ENCODE assay signal across 8 cellular contexts in the genomic region with DNA sequence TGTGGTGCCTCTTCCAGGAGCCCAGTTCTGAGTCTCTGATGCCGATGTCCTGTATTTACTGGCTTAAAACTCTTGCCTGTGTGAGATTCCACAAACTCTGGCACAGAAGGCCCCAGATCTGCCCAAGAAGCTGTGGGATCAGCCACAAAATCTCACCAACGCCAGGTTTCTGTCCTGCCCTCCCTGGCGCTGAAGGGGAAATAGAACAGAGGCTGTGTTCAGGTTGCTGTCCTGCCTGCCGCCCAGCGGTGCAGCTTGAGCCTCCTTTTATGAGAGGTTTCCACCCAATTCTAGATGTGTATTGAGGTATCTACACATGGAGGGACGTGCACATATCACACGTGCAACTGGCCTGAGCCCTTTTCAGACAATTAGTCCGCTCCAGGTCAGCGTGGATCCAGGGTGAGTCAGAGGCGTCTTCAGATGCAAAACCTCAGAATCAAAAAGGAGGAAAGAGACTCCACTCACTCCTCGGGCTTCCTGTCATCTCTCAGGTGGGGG. TPM values are rescaled to one million over a fixed set of nuclear protein-coding genes. Genes with fewer than 3 reads are reported as not detected.
DNase-seq lines count a peak whose midpoint lies in the region; ATAC-seq lines count a peak whose summit lies in the region.

No MANE protein-coding gene starts in this region.

- H3K27ac ChIP-seq in iPS-20b (ENCODE audit: low read length) = no peak overlapping the region
- peak overlapping the region; percentile 44 for H3K27ac ChIP-seq in temporal lobe (ENCODE audit: low read depth, low read length)

- POLR2A ChIA-PET in activated CD4-positive, alpha-beta T cell treated with anti-CD3 and anti-CD28 coated beads, Interleukin-2, amount 10 ng/mL, durations not matched to agents 7 days and 5 days (lab: Charles Lee) = no interaction called here
- POLR2A ChIA-PET in activated CD4-positive, alpha-beta memory T cell treated with anti-CD3 and anti-CD28 coated beads, Interleukin-2, amount 10 ng/mL, durations not matched to agents 7 days and 5 days (lab: Charles Lee) = interaction anchor here (0.9 to 1.1 kb wide), 2 partner anchors 8 to 111 kb away, joined by 3 read pairs; a partner anchor contains a TSS

- H3K9ac ChIP-seq in iPS-20b (ENCODE audit: low read depth, low read length) = peak overlapping the region; percentile 35; the same call in 1 of the 2 replicates

- H3K4me1 Mint-ChIP-seq in activated CD4-positive, alpha-beta T cell treated with anti-CD3 and anti-CD28 coated beads, Interleukin-2, amount 10 ng/mL, durations not matched to agents 7 days and 5 days = peaks cover 38% of the 10 kb centered on the region
- peaks cover 32% of the 10 kb centered on the region for H3K4me1 Mint-ChIP-seq in activated CD4-positive, alpha-beta memory T cell treated with anti-CD3 and anti-CD28 coated beads, Interleukin-2, amount 10 ng/mL, durations not matched to agents 7 days and 5 days

- peaks cover 4% of the 10 kb centered on the region; the same call in 1 of the 2 replicates for H3K36me3 ChIP-seq in iPS-20b (ENCODE audit: insufficient read depth, low read depth, low read length)

- no peak for ATAC-seq in HG03432 (IDR thresholded peaks at IDR 0.05; ENCODE audit: unreplicated experiment)

- H3K27me3 Mint-ChIP-seq in activated CD4-positive, alpha-beta T cell treated with anti-CD3 and anti-CD28 coated beads, Interleukin-2, amount 10 ng/mL, durations not matched to agents 7 days and 5 days = no peaks in the 10 kb centered on the region
- H3K27me3 Mint-ChIP-seq in activated CD4-positive, alpha-beta memory T cell treated with anti-CD3 and anti-CD28 coated beads, Interleukin-2, amount 10 ng/mL, durations not matched to agents 7 days and 5 days = no peaks in the 10 kb centered on the region

- peak overlapping the region; percentile 62 for H3K27ac Mint-ChIP-seq in activated CD4-positive, alpha-beta T cell treated with anti-CD3 and anti-CD28 coated beads, Interleukin-2, amount 10 ng/mL, durations not matched to agents 7 days and 5 days
- peak overlapping the region; percentile 58 for H3K27ac Mint-ChIP-seq in activated CD4-positive, alpha-beta memory T cell treated with anti-CD3 and anti-CD28 coated beads, Interleukin-2, amount 10 ng/mL, durations not matched to agents 7 days and 5 days

- peak overlapping the region; percentile 82 for H3K4me3 Mint-ChIP-seq in activated CD4-positive, alpha-beta T cell treated with anti-CD3 and anti-CD28 coated beads, Interleukin-2, amount 10 ng/mL, durations not matched to agents 7 days and 5 days
- H3K4me3 Mint-ChIP-seq in activated CD4-positive, alpha-beta memory T cell treated with anti-CD3 and anti-CD28 coated beads, Interleukin-2, amount 10 ng/mL, durations not matched to agents 7 days and 5 days = peak overlapping the region; percentile 41

- H3K4me1 ChIP-seq in iPS-20b (ENCODE audit: insufficient read depth, low read length) = peaks cover 14% of the 10 kb centered on the region

- H3K36me3 Mint-ChIP-seq in activated CD4-positive, alpha-beta T cell treated with anti-CD3 and anti-CD28 coated beads, Interleukin-2, amount 10 ng/mL, durations not matched to agents 7 days and 5 days (ENCODE audit: low read depth) = peaks cover 11% of the 10 kb centered on the region
- H3K36me3 Mint-ChIP-seq in activated CD4-positive, alpha-beta memory T cell treated with anti-CD3 and anti-CD28 coated beads, Interleukin-2, amount 10 ng/mL, durations not matched to agents 7 days and 5 days (ENCODE audit: low read depth) = peaks cover 28% of the 10 kb centered on the region

- no peaks in the 10 kb centered on the region for H3K9me3 Mint-ChIP-seq in activated CD4-positive, alpha-beta T cell treated with anti-CD3 and anti-CD28 coated beads, Interleukin-2, amount 10 ng/mL, durations not matched to agents 7 days and 5 days
- H3K9me3 Mint-ChIP-seq in activated CD4-positive, alpha-beta memory T cell treated with anti-CD3 and anti-CD28 coated beads, Interleukin-2, amount 10 ng/mL, durations not matched to agents 7 days and 5 days = no peaks in the 10 kb centered on the region

- H3K4me3 ChIP-seq in iPS-20b (ENCODE audit: low read length) = no peak overlapping the region

- CTCF ChIA-PET in activated CD4-positive, alpha-beta T cell treated with anti-CD3 and anti-CD28 coated beads, Interleukin-2, amount 10 ng/mL, durations not matched to agents 7 days and 5 days (lab: Charles Lee) = interaction anchor here (0.9 to 2.8 kb wide), 5 partner anchors 25 to 179 kb away, joined by 3 to 16 read pairs (median 3); no protein-coding TSS in a partner anchor
- CTCF ChIA-PET in activated CD4-positive, alpha-beta memory T cell treated with anti-CD3 and anti-CD28 coated beads, Interleukin-2, amount 10 ng/mL, durations not matched to agents 7 days and 5 days (lab: Charles Lee) = interaction anchor here (1.0 to 4.5 kb wide), 3 partner anchors 25 to 56 kb away, joined by 3 to 34 read pairs (median 4); no protein-coding TSS in a partner anchor

- H3K9me3 ChIP-seq in iPS-20b (ENCODE audit: insufficient read depth, low read depth, low read length) = no peaks in the 10 kb centered on the region

- no peaks in the 10 kb centered on the region for H3K27me3 ChIP-seq in iPS-20b (ENCODE audit: insufficient read depth, low read length)

- DNase-seq in activated CD4-positive, alpha-beta T cell treated with anti-CD3 and anti-CD28 coated beads, Interleukin-2, amount 10 ng/mL, durations not matched to agents 7 days and 5 days = no peak
- DNase-seq in activated CD4-positive, alpha-beta T cell treated with anti-CD3 and anti-CD28 coated beads, Interleukin-2, amount 50 U/mL, for 48 hours = no peak
- no peak for DNase-seq in activated CD4-positive, alpha-beta memory T cell treated with anti-CD3 and anti-CD28 coated beads, Interleukin-2, amount 10 ng/mL, durations not matched to agents 7 days and 5 days
- DNase-seq in GF-D8 (lab: John Stamatoyannopoulos, UW) = no peak
- no peak for DNase-seq in putamen (ENCODE audit: low spot score)

RNA-seq across cellular contexts. Expression of a gene that starts 2.2 kb away (rescaled TPM):
- 10 to 100 TPM; 39.1 to 44.7 TPM for total RNA-seq in activated CD4-positive, alpha-beta T cell treated with anti-CD3 and anti-CD28 coated beads, Interleukin-2, amount 10 ng/mL, durations not matched to agents 7 days and 5 days
- 10 to 100 TPM; 22.6 to 25.3 TPM for total RNA-seq in activated CD4-positive, alpha-beta memory T cell treated with anti-CD3 and anti-CD28 coated beads, Interleukin-2, amount 10 ng/mL, durations not matched to agents 7 days and 5 days
- total RNA-seq in temporal lobe = 7.4 TPM

RNA-seq across cellular contexts. Expression of a gene that starts 2.8 kb away (rescaled TPM):
- 10 to 100 TPM; 44.0 to 48.8 TPM for total RNA-seq in activated CD4-positive, alpha-beta T cell treated with anti-CD3 and anti-CD28 coated beads, Interleukin-2, amount 10 ng/mL, durations not matched to agents 7 days and 5 days
- total RNA-seq in activated CD4-positive, alpha-beta memory T cell treated with anti-CD3 and anti-CD28 coated beads, Interleukin-2, amount 10 ng/mL, durations not matched to agents 7 days and 5 days = 10 to 100 TPM; 33.0 to 34.2 TPM
- total RNA-seq in temporal lobe = 41.1 TPM

RNA-seq across cellular contexts. Expression of a gene that starts 8.2 kb away (rescaled TPM):
- total RNA-seq in activated CD4-positive, alpha-beta T cell treated with anti-CD3 and anti-CD28 coated beads, Interleukin-2, amount 10 ng/mL, durations not matched to agents 7 days and 5 days = 10 to 100 TPM in 1 of 2 experiments, 1 to 10 TPM in 1; 7.8 to 11.9 TPM
- total RNA-seq in activated CD4-positive, alpha-beta memory T cell treated with anti-CD3 and anti-CD28 coated beads, Interleukin-2, amount 10 ng/mL, durations not matched to agents 7 days and 5 days = 10 to 100 TPM; 16.2 to 19.4 TPM
- 1.2 TPM for total RNA-seq in temporal lobe

RNA-seq across cellular contexts. Expression of a gene that starts 49.4 kb away (rescaled TPM):
- 100 to 1,000 TPM; 219 to 268 TPM for total RNA-seq in activated CD4-positive, alpha-beta T cell treated with anti-CD3 and anti-CD28 coated beads, Interleukin-2, amount 10 ng/mL, durations not matched to agents 7 days and 5 days
- total RNA-seq in activated CD4-positive, alpha-beta memory T cell treated with anti-CD3 and anti-CD28 coated beads, Interleukin-2, amount 10 ng/mL, durations not matched to agents 7 days and 5 days = 100 to 1,000 TPM; 215 to 224 TPM
- 56.3 TPM for total RNA-seq in temporal lobe
